ENCODE assay signal across 23 cellular contexts in genomic region chr1:4658643-4659042, GRCh38. TPM values are rescaled to one million over a fixed set of nuclear protein-coding genes. Genes with fewer than 3 reads are reported as not detected.
DNase-seq lines count a peak whose midpoint lies in the region; ATAC-seq, FAIRE-seq and TF ChIP-seq lines count a peak whose summit lies in the region.
"Had no signal": no experiment of that assay in that cellular context is flagged by ENCODE, and none has a peak within 500 bp of the region (broad histone marks: within the 10 kb centered on the region; RNA-seq: fewer than 3 reads in every experiment).

No MANE protein-coding gene starts in this region.

- POLR2A ChIA-PET in H1 (lab: Charles Lee; ENCODE audit: partially characterized antibody): interaction anchor here (0.8 kb wide), 1 partner anchor 12 kb away, joined by 3 read pairs; no protein-coding TSS in a partner anchor
- POLR2A ChIA-PET in CD8-positive, alpha-beta T cell (lab: Charles Lee): no interaction called here

- 55% methylated on average over 10 of the region's 10 CpGs; no CpG with 5 or more reads in 1 of the 2 experiments for WGBS in H1 (ENCODE audit: extremely low coverage in 1 of 2, insufficient coverage in 1 of 2, insufficient read length in 1 of 2, insufficient replicate concordance in 2 of 2, low coverage in 1 of 2, low lambda C conversion rate in 2 of 2, missing lambda C conversion rate in 1 of 2), 2 experiments
- WGBS in neuronal stem cell (ENCODE audit: extremely low coverage in 2 of 2, insufficient read length in 2 of 2, insufficient replicate concordance in 1 of 2), 2 donors: no CpG with 5 or more reads among the region's 10 CpGs

- no peak overlapping the region for H2BK5ac ChIP-seq in H1 (ENCODE audit: low read depth, low read length)
- H2BK5ac ChIP-seq in neuronal stem cell (ENCODE audit: low read length): no peak overlapping the region

- H3K36me3 Mint-ChIP-seq in CD8-positive, alpha-beta T cell: no peaks in the 10 kb centered on the region
- H3K36me3 Mint-ChIP-seq: CD14-positive monocyte had no signal

- peaks cover 23% of the 10 kb centered on the region for H3K4me1 Mint-ChIP-seq in CD8-positive, alpha-beta T cell (ENCODE audit: low read depth)
- H3K4me1 Mint-ChIP-seq: CD14-positive monocyte had no signal

- peaks cover 29% of the 10 kb centered on the region for H3K27me3 Mint-ChIP-seq in CD8-positive, alpha-beta T cell (ENCODE audit: low read depth)

- H4K5ac ChIP-seq in H1 (ENCODE audit: insufficient read length, low read depth, low read length): no peak overlapping the region

- H3K79me2 ChIP-seq in H1 (ENCODE audit: control insufficient read depth in 1 of 2, insufficient read depth in 2 of 2, low read length in 2 of 2): peaks cover 0 to 19% of the 10 kb centered on the region in 2 experiments; a peak in 2 of 4 replicates

- H3K18ac ChIP-seq in H1 (ENCODE audit: extremely low read depth, low read length) (peak overlapping the region; percentile 48; the same call in 1 of the 2 replicates), neuronal stem cell (ENCODE audit: low read length) (peak overlapping the region; percentile 81)

- TF ChIP-seq EP300 in H1 (IDR thresholded peaks at IDR 0.05; ENCODE audit: borderline replicate concordance in 1 of 2, low read depth in 2 of 2, low read length in 2 of 2): no peak

- ATAC-seq in CD8-positive, alpha-beta T cell: no peak
- ATAC-seq: Right ventricle myocardium inferior had no signal

- H3K4me3 ChIP-seq in H1 (ENCODE audit: extremely low read depth in 1 of 4, insufficient read depth in 2 of 4, low read depth in 3 of 4, low read length in 4 of 4): peak overlapping the region in 1 of 4 experiments; percentile 23; a peak in 1 of 8 replicates
- H3K4me3 ChIP-seq in neuronal stem cell (ENCODE audit: low read length in 2 of 2): no peak overlapping the region
- H3K4me3 ChIP-seq in CD8-positive, alpha-beta T cell (ENCODE audit: low read depth, low read length): no peak overlapping the region
- H3K4me3 ChIP-seq: cardiac muscle cell, GM23248, skin epidermis had no signal

- peaks cover 15% of the 10 kb centered on the region; the same call in 1 of the 2 replicates for H3K23me2 ChIP-seq in H1 (ENCODE audit: low read depth, low read length)

- H3K27ac ChIP-seq in H1 (ENCODE audit: low read depth, low read length) (no peak overlapping the region), neuronal stem cell (replicated peaks; ENCODE audit: low read length) (no peak overlapping the region)
- no peak overlapping the region for H3K27ac ChIP-seq in CD8-positive, alpha-beta T cell (ENCODE audit: low read depth, low read length)
- H3K27ac ChIP-seq: cardiac muscle cell, GM23248, skin epidermis had no signal

- no peak overlapping the region for H2BK20ac ChIP-seq in H1 (ENCODE audit: low read length)

- intact Hi-C loops in CD8-positive, alpha-beta T cell (cut with DNase I, micrococcal nuclease): loop anchor here (10.0 kb wide), 2 partner anchors 744 to 936 kb away; no protein-coding TSS in a partner anchor

- TF ChIP-seq POLR2A in H1 (IDR thresholded peaks at IDR 0.05; ENCODE audit: control extremely low read depth in 1 of 2, low read depth in 2 of 2, low read length in 2 of 2): no peak

- no peak overlapping the region for H3K23ac ChIP-seq in H1 (ENCODE audit: insufficient read length)
- H3K23ac ChIP-seq in neuronal stem cell (ENCODE audit: low read depth, low read length, poor library complexity): peak overlapping the region; percentile 82

- no peak overlapping the region for H3K27ac Mint-ChIP-seq in CD8-positive, alpha-beta T cell
- H3K27ac Mint-ChIP-seq: activated T-helper 1 cell treated with anti-CD3 and anti-CD28 coated beads, Interleukin-12 subunit alpha, Interleukin-12 subunit beta, Interleukin-2, Interleukin-4 antibody, amounts not matched to agents 30 ng/mL and 10 ng/mL and 1 ng/mL, durations not matched to agents 14 hours and 24 hours and 36 hours; CD14-positive monocyte; dendritic cell treated with granulocyte-macrophage colony-stimulating factor and Interleukin-4, amounts not matched to agents 40 ng/mL and 50 ng/mL, for 4 days had no signal

- H2AK5ac ChIP-seq in H1 (ENCODE audit: low read depth, low read length) (no peak overlapping the region), neuronal stem cell (ENCODE audit: low read depth, low read length) (peak overlapping the region; percentile 30)

- no peak overlapping the region for H4K8ac ChIP-seq in H1 (ENCODE audit: extremely low read depth, insufficient read depth, low read length)
- H4K8ac ChIP-seq in neuronal stem cell (ENCODE audit: low read depth, low read length): no peak overlapping the region

- no peak for FAIRE-seq in H1 (lab: Jason Lieb, UNC)
- FAIRE-seq: D721Med had no signal

- H2AFZ ChIP-seq in H1 (ENCODE audit: low read length) (no peak overlapping the region), neuronal stem cell (ENCODE audit: low read length) (no peak overlapping the region)
- H2AFZ ChIP-seq: GM23248 had no signal

- TF ChIP-seq RAD21 in H1 (IDR thresholded peaks at IDR 0.05 in 1 of 2, conservative IDR thresholded peaks at IDR 0.05 in 1 of 2; ENCODE audit: low read depth in 2 of 2, low read length in 2 of 2): no peak

- H3K4ac ChIP-seq in H1 (replicated peaks; ENCODE audit: insufficient read length, low read depth, low read length): no peak overlapping the region
- no peak overlapping the region for H3K4ac ChIP-seq in neuronal stem cell (ENCODE audit: low read length)

- H3K4me1 ChIP-seq in H1 (replicated peaks in 1 of 4; ENCODE audit: control insufficient read depth in 3 of 4, insufficient read depth in 4 of 4, low read length in 3 of 4): peaks cover 4 to 27% (median 18%) of the 10 kb centered on the region in 4 experiments
- H3K4me1 ChIP-seq in neuronal stem cell (ENCODE audit: control insufficient read depth in 2 of 2, insufficient read depth in 1 of 2, low read depth in 1 of 2, low read length in 2 of 2): peaks cover 0 to 24% of the 10 kb centered on the region in 2 donors
- H3K4me1 ChIP-seq in CD8-positive, alpha-beta T cell (ENCODE audit: insufficient read depth, low read length): peaks cover 5% of the 10 kb centered on the region

- H4K20me1 ChIP-seq in H1 (replicated peaks in 1 of 2; ENCODE audit: control insufficient read depth in 1 of 2, insufficient read depth in 2 of 2, low read length in 2 of 2): peaks cover 3 to 13% of the 10 kb centered on the region in 2 experiments

- DNase-seq in H4 (ENCODE audit: low spot score): peak; percentile 26
- DNase-seq in NCI-H2171 (lab: John Stamatoyannopoulos, UW): peak; percentile 57
- no peak for DNase-seq in H1 (ENCODE audit: low read depth in 1 of 2, low spot score in 2 of 2)
- no peak for DNase-seq in neuronal stem cell (ENCODE audit: low spot score)
- no peak for DNase-seq in CD8-positive, alpha-beta T cell
- no peak for DNase-seq in epidermal melanocyte (ENCODE audit: insufficient read length, low spot score)
- no peak for DNase-seq in T-helper 1 cell
- DNase-seq: activated CD4-positive, alpha-beta T cell treated with anti-CD3 and anti-CD28 coated beads, Interleukin-2, amount 50 U/mL, for 1 hour; activated naive CD4-positive, alpha-beta T cell treated with anti-CD3 and anti-CD28 coated beads, Interleukin-2, amount 50 U/mL, for 16 hours; GM23248; Karpas-422; mammary epithelial cell; NCI-H187 treated with DMSO at 0.1 percent for 48 hours; NCI-H446; T1000 had no signal

- H2BK12ac ChIP-seq in H1 (ENCODE audit: low read depth, low read length) (no peak overlapping the region), neuronal stem cell (ENCODE audit: low read length) (no peak overlapping the region)

- no peak for TF ChIP-seq CTCF in H1 (IDR thresholded peaks at IDR 0.05; ENCODE audit: control extremely low read depth in 1 of 3, insufficient read depth in 1 of 3, low read depth in 1 of 3, low read length in 3 of 3)
- no peak for TF ChIP-seq CTCF in CD8-positive, alpha-beta T cell (IDR thresholded peaks at IDR 0.05)

- H4K91ac ChIP-seq in H1 (replicated peaks; ENCODE audit: insufficient read length, low read length): no peak overlapping the region
- H4K91ac ChIP-seq in neuronal stem cell (ENCODE audit: low read depth, low read length, poor library complexity): no peak overlapping the region

- no peak overlapping the region for H3K4me3 Mint-ChIP-seq in CD8-positive, alpha-beta T cell
- H3K4me3 Mint-ChIP-seq: activated T-helper 1 cell treated with anti-CD3 and anti-CD28 coated beads, Interleukin-12 subunit alpha, Interleukin-12 subunit beta, Interleukin-2, Interleukin-4 antibody, amounts not matched to agents 30 ng/mL and 10 ng/mL and 1 ng/mL, durations not matched to agents 14 hours and 24 hours and 36 hours; dendritic cell treated with granulocyte-macrophage colony-stimulating factor and Interleukin-4, amounts not matched to agents 40 ng/mL and 50 ng/mL, for 4 days had no signal

- no peak overlapping the region for H2BK120ac ChIP-seq in H1 (replicated peaks; ENCODE audit: low read depth, low read length)
- no peak overlapping the region for H2BK120ac ChIP-seq in neuronal stem cell (ENCODE audit: low read depth, low read length)

- H3K4me2 ChIP-seq in H1 (ENCODE audit: insufficient read depth in 1 of 2, low read depth in 2 of 2, low read length in 2 of 2): peak overlapping the region; percentile 45 to 66
- peak overlapping the region; percentile 31 for H3K4me2 ChIP-seq in neuronal stem cell (ENCODE audit: insufficient read depth, low read length, poor library complexity, severe bottlenecking)

- H3K9me3 ChIP-seq in H1 (ENCODE audit: insufficient read depth in 2 of 2, low read depth in 1 of 2, low read length in 1 of 2) (no peaks in the 10 kb centered on the region), neuronal stem cell (replicated peaks in 1 of 2; ENCODE audit: control insufficient read depth in 2 of 2, insufficient read depth in 1 of 2, low read depth in 1 of 2, low read length in 2 of 2) (no peaks in the 10 kb centered on the region)
- H3K9me3 ChIP-seq in CD8-positive, alpha-beta T cell (ENCODE audit: low read length): no peaks in the 10 kb centered on the region

- H3K56ac ChIP-seq in H1 (replicated peaks; ENCODE audit: insufficient read length, low read depth, low read length): no peak overlapping the region

- no peaks in the 10 kb centered on the region for H3K9me3 Mint-ChIP-seq in CD8-positive, alpha-beta T cell
- H3K9me3 Mint-ChIP-seq: activated T-helper 1 cell treated with anti-CD3 and anti-CD28 coated beads, Interleukin-12 subunit alpha, Interleukin-12 subunit beta, Interleukin-2, Interleukin-4 antibody, amounts not matched to agents 30 ng/mL and 10 ng/mL and 1 ng/mL, durations not matched to agents 14 hours and 24 hours and 36 hours; dendritic cell treated with granulocyte-macrophage colony-stimulating factor and Interleukin-4, amounts not matched to agents 40 ng/mL and 50 ng/mL, for 4 days had no signal

- H3K36me3 ChIP-seq in H1 (ENCODE audit: control insufficient read depth in 2 of 4, insufficient read depth in 4 of 4, low read length in 3 of 4): no peaks in the 10 kb centered on the region
- H3K36me3 ChIP-seq in neuronal stem cell (replicated peaks in 1 of 2; ENCODE audit: control insufficient read depth in 2 of 2, insufficient read depth in 2 of 2, low read length in 2 of 2): no peaks in the 10 kb centered on the region
- no peaks in the 10 kb centered on the region for H3K36me3 ChIP-seq in CD8-positive, alpha-beta T cell (ENCODE audit: insufficient read depth, low read length)
- H3K36me3 ChIP-seq: cardiac muscle cell had no signal

- H3K27me3 ChIP-seq in H1 (replicated peaks in 1 of 4; ENCODE audit: control insufficient read depth in 3 of 4, extremely low read depth in 1 of 4, insufficient read depth in 3 of 4, low read length in 3 of 4): peaks cover 17 to 50% (median 47%) of the 10 kb centered on the region in 4 experiments
- peaks cover 13 to 63% (median 48%) of the 10 kb centered on the region in 3 experiments for H3K27me3 ChIP-seq in neuronal stem cell (ENCODE audit: control insufficient read depth in 3 of 3, insufficient read depth in 3 of 3, low read depth in 1 of 3, low read length in 3 of 3)
- peaks cover 10% of the 10 kb centered on the region for H3K27me3 ChIP-seq in CD8-positive, alpha-beta T cell (ENCODE audit: insufficient read depth, low read length)

- CTCF ChIA-PET in H1 (lab: Charles Lee; ENCODE audit: partially characterized antibody): interaction anchor here (0.6 to 7.1 kb wide), 15 partner anchors 10 to 1173 kb away, joined by 3 to 51 read pairs (median 4); no protein-coding TSS in a partner anchor
- CTCF ChIA-PET in CD8-positive, alpha-beta T cell (lab: Charles Lee): interaction anchor here (1.0 to 1.3 kb wide), 2 partner anchors 53 to 1087 kb away, joined by 3 read pairs; no protein-coding TSS in a partner anchor

- H3K14ac ChIP-seq in H1 (ENCODE audit: insufficient read length): no peak overlapping the region
- H3K14ac ChIP-seq in neuronal stem cell (ENCODE audit: low read length): no peak overlapping the region

- H2BK15ac ChIP-seq in H1 (ENCODE audit: low read length) (no peak overlapping the region), neuronal stem cell (ENCODE audit: low read length) (no peak overlapping the region)

- no peak overlapping the region for H3K9ac ChIP-seq in H1 (replicated peaks in 1 of 4; ENCODE audit: extremely low read depth in 1 of 4, low read depth in 3 of 4, low read length in 3 of 4)
- H3K9ac ChIP-seq in neuronal stem cell (ENCODE audit: low read depth, low read length, poor library complexity): no peak overlapping the region
- H3K9ac ChIP-seq: GM23248 had no signal

- H3K79me1 ChIP-seq in H1 (ENCODE audit: low read depth, low read length): peaks cover 2% of the 10 kb centered on the region
- H3K79me1 ChIP-seq in neuronal stem cell (ENCODE audit: low read depth, low read length): no peaks in the 10 kb centered on the region

RNA-seq across cellular contexts. Expression of gene AJAP1, which starts 4.2 kb away (rescaled TPM):
- 3.6 and 6.1 TPM in 2 replicates for total RNA-seq in H4 (2014; rRNA removed; shearing (Covaris generic))
- total RNA-seq in H1 (2021; fragmentation: NEBNext Ultra II Directional; extraction: Animal tissue kit (Norgen Biotek cat#: 25700)): 6.2 and 6.6 TPM in 2 replicates
- polyA plus RNA-seq in H1 (2011; rRNA removed): 1.9 and 2.2 TPM in 2 replicates
- 1.7 TPM for polyA plus RNA-seq in H1 (2011; cell fraction: cytosol; rRNA removed)
- 3.2 TPM for polyA plus RNA-seq in H1 (2011; cell fraction: nucleus; rRNA removed)
- polyA plus RNA-seq in H1 (2012, experiment 1 of 2): 1.9 to 2.8 TPM (median 2.2 TPM) in 4 replicates
- polyA plus RNA-seq in H1 (2012, experiment 2 of 2): 1.4 TPM
- 2.6 TPM for polyA plus RNA-seq in H1 (2013, experiment 1 of 2)
- polyA plus RNA-seq in H1 (2013, experiment 2 of 2): 2.9 TPM
- polyA minus RNA-seq in H1 (2011; rRNA and poly(A)+ RNA removed): 1.5 and 2.4 TPM in 2 replicates
- 0.95 TPM for polyA minus RNA-seq in H1 (2011; cell fraction: cytosol; rRNA and poly(A)+ RNA removed)
- 3.6 TPM for polyA minus RNA-seq in H1 (2011; cell fraction: nucleus; rRNA and poly(A)+ RNA removed)
- polyA plus RNA-seq in neuronal stem cell (2013, experiment 1 of 2): 0.32 TPM
- 0.42 TPM for polyA plus RNA-seq in neuronal stem cell (2013, experiment 2 of 2)
- 1 to 10 TPM; 1.9 to 3.5 TPM for total RNA-seq in CD8-positive, alpha-beta T cell
- total RNA-seq: activated T-helper 1 cell treated with anti-CD3 and anti-CD28 coated beads, Interleukin-12 subunit alpha, Interleukin-12 subunit beta, Interleukin-2, Interleukin-4 antibody, amounts not matched to agents 30 ng/mL and 10 ng/mL and 1 ng/mL, durations not matched to agents 14 hours and 24 hours and 36 hours; cardiac muscle cell; OCI-LY7; Right ventricle myocardium inferior had no signal
- polyA plus RNA-seq: cardiac muscle cell, CD14-positive monocyte had no signal

Comparison
In these comparisons a context has a peak if more than half of its experiments do, and no peak if none do; other contexts are left out.
1. DNase-seq: peak in H4 (single experiment) and NCI-H2171 (single experiment); none in H1 (0 of 2), neuronal stem cell (single experiment), CD8-positive, alpha-beta T cell (0 of 7), epidermal melanocyte (single experiment) and T-helper 1 cell (0 of 5).